11 cellular contexts compared by ENCODE assay signal in genomic region chr17:77382356-77382911, GRCh38.
DNase-seq lines count a peak whose midpoint lies in the region; ATAC-seq and TF ChIP-seq lines count a peak whose summit lies in the region.
"Had no signal": no experiment of that assay in that cellular context is flagged by ENCODE, and none has a peak within 500 bp of the region (broad histone marks: within the 10 kb centered on the region; RNA-seq: fewer than 3 reads in every experiment).

No MANE protein-coding gene starts in this region.

- H3K4me3 Mint-ChIP-seq in activated T-cell treated with anti-CD3 and anti-CD28 coated beads, Interleukin-2, amount 50 U/mL, for 24 hours = peak overlapping the region; percentile 48
- H3K4me3 Mint-ChIP-seq in immature natural killer cell = peak overlapping the region; percentile 58 to 77 (median 64)

- in situ Hi-C loops in KBM-7 (cut with MboI; ENCODE audit: low pct_unique_long_range_greater_than_20kb, low sequenced_read_pairs) = no loop called here

- peaks cover 94% of the 10 kb centered on the region for H3K4me1 Mint-ChIP-seq in activated T-cell treated with anti-CD3 and anti-CD28 coated beads, Interleukin-2, amount 50 U/mL, for 24 hours (ENCODE audit: low read depth)
- peaks cover 81 to 82% of the 10 kb centered on the region in 2 donors for H3K4me1 Mint-ChIP-seq in immature natural killer cell

- H3K27me3 ChIP-seq in tibial artery = no peaks in the 10 kb centered on the region

- no peak overlapping the region for H3K4me3 ChIP-seq in tibial artery
- H3K4me3 ChIP-seq: pancreas, thoracic aorta had no signal

- peak overlapping the region; percentile 88 to 97 for H3K27ac ChIP-seq in tibial artery
- H3K27ac ChIP-seq: epithelial cell of prostate, pancreas had no signal

- TF ChIP-seq CTCF in tibial artery (IDR thresholded peaks at IDR 0.05) = no peak

- no peak for ATAC-seq in GM21717 (IDR thresholded peaks at IDR 0.05; ENCODE audit: unreplicated experiment)

- no peaks in the 10 kb centered on the region for H3K27me3 Mint-ChIP-seq in activated T-cell treated with anti-CD3 and anti-CD28 coated beads, Interleukin-2, amount 50 U/mL, for 24 hours
- H3K27me3 Mint-ChIP-seq in immature natural killer cell (ENCODE audit: low read depth in 3 of 3) = peaks cover 0 to 3% (median 1%) of the 10 kb centered on the region in 3 donors

- intact Hi-C loops in tibial artery (cut with DNase I; ENCODE audit: low total_unique reads) = no loop called here

- DNase-seq in activated T-cell treated with anti-CD3 and anti-CD28 coated beads, Interleukin-2, amount 50 U/mL, for 1 hour = peak; percentile 51
- DNase-seq in activated T-cell treated with anti-CD3 and anti-CD28 coated beads for 4 hours (no peak), immature natural killer cell (peak; percentile 50 to 59 (median 51)), tibial artery (no peak), KBM-7 (no peak), hippocampal formation (lab: John Stamatoyannopoulos, UW) (no peak)
- peak; percentile 68 for DNase-seq in activated T-cell treated with anti-CD3 and anti-CD28 coated beads, Interleukin-2, amount 50 U/mL, for 24 hours

- H3K9me3 Mint-ChIP-seq in activated T-cell treated with anti-CD3 and anti-CD28 coated beads, Interleukin-2, amount 50 U/mL, for 24 hours = no peaks in the 10 kb centered on the region
- no peaks in the 10 kb centered on the region for H3K9me3 Mint-ChIP-seq in immature natural killer cell

- H3K36me3 ChIP-seq in tibial artery = no peaks in the 10 kb centered on the region
- H3K36me3 ChIP-seq: pancreas, thoracic aorta had no signal

- H3K9me3 ChIP-seq in tibial artery = no peaks in the 10 kb centered on the region
- H3K9me3 ChIP-seq: pancreas, thoracic aorta had no signal

- H3K27ac Mint-ChIP-seq in activated T-cell treated with anti-CD3 and anti-CD28 coated beads, Interleukin-2, amount 50 U/mL, for 24 hours = peak overlapping the region; percentile 79
- H3K27ac Mint-ChIP-seq in immature natural killer cell = peak overlapping the region in 5 of 6 donors; percentile 17 to 91 (median 85)

- no peaks in the 10 kb centered on the region for H3K36me3 Mint-ChIP-seq in activated T-cell treated with anti-CD3 and anti-CD28 coated beads, Interleukin-2, amount 50 U/mL, for 24 hours (ENCODE audit: low read depth)
- H3K36me3 Mint-ChIP-seq in immature natural killer cell = no peaks in the 10 kb centered on the region

- H3K4me1 ChIP-seq in tibial artery = peaks cover 9 to 100% (median 98%) of the 10 kb centered on the region in 4 donors

Comparison
In these comparisons a context has a peak if more than half of its experiments do, and no peak if none do; other contexts are left out.
1. DNase-seq: peak in activated T-cell treated with anti-CD3 and anti-CD28 coated beads, Interleukin-2, amount 50 U/mL, for 1 hour (single experiment), activated T-cell treated with anti-CD3 and anti-CD28 coated beads, Interleukin-2, amount 50 U/mL, for 24 hours (single experiment) and immature natural killer cell (3 of 3); none in activated T-cell treated with anti-CD3 and anti-CD28 coated beads for 4 hours (single experiment), tibial artery (0 of 2), KBM-7 (single experiment) and hippocampal formation (0 of 2).